18 cellular contexts compared by ENCODE assay signal in genomic region chr17:9925457-9925856, GRCh38. TPM values are rescaled to one million over a fixed set of nuclear protein-coding genes. Genes with fewer than 3 reads are reported as not detected.
"Had no signal": no experiment of that assay in that cellular context is flagged by ENCODE, and none has a peak within 500 bp of the region (broad histone marks: within the 10 kb centered on the region; RNA-seq: fewer than 3 reads in every experiment).

No MANE protein-coding gene starts in this region.

- H3K4me3 Mint-ChIP-seq: activated T-cell treated with anti-CD3 and anti-CD28 coated beads, Interleukin-2, amount 50 U/mL, for 72 hours; naive thymus-derived CD8-positive, alpha-beta T cell; stimulated activated naive B cell treated with anti-CD40 and anti-IgM and Interleukin-4, amounts not matched to agents 10 μg/mL and 1 μg/mL and 100 μg/mL, for 72 hours; T-helper 17 cell had no signal

- H3K9me3 Mint-ChIP-seq: activated naive CD4-positive, alpha-beta T cell treated with anti-CD3 and anti-CD28 coated beads, Interleukin-2, amount 50 U/mL, for 72 hours; activated T-cell treated with anti-CD3 and anti-CD28 coated beads, Interleukin-2, amount 50 U/mL, for 72 hours; naive thymus-derived CD8-positive, alpha-beta T cell; stimulated activated naive B cell treated with anti-CD40 and anti-IgM and Interleukin-4, amounts not matched to agents 10 μg/mL and 1 μg/mL and 100 μg/mL, for 72 hours had no signal

- H3K36me3 ChIP-seq: cardiac muscle cell had no signal

- H3K27ac Mint-ChIP-seq: activated T-cell treated with anti-CD3 and anti-CD28 coated beads, Interleukin-2, amount 50 U/mL, for 72 hours; stimulated activated naive B cell treated with anti-CD40 and anti-IgM and Interleukin-4, amounts not matched to agents 10 μg/mL and 1 μg/mL and 100 μg/mL, for 72 hours; T-helper 17 cell had no signal

- H3K27me3 ChIP-seq: cardiac muscle cell, spleen had no signal

- H3K4me1 Mint-ChIP-seq: T-helper 17 cell had no signal

- DNase-seq: activated CD4-positive, alpha-beta T cell treated with anti-CD3 and anti-CD28 coated beads, Interleukin-2, amount 50 U/mL, for 4 hours; activated effector memory CD4-positive, alpha-beta T cell treated with anti-CD3 and anti-CD28 coated beads, Interleukin-2, amount 50 U/mL, for 16 hours; kidney; left lung; spleen; stimulated activated CD4-positive, alpha-beta T cell treated with anti-CD3 and anti-CD28 coated beads, Interleukin-4, amount 100 ng/mL, for 4 hours; T-helper 17 cell; tibial artery had no signal

- H3K4me3 ChIP-seq: cardiac muscle cell, left lung, mucosa of descending colon, spleen, tibial artery had no signal

- H3K27ac ChIP-seq: cardiac muscle cell, left lung, spleen, tibial artery had no signal

- H3K4me1 ChIP-seq: left lung, tibial artery had no signal

- H3K9me3 ChIP-seq: left lung, mucosa of descending colon, spleen, tibial artery had no signal

- H3K27me3 Mint-ChIP-seq: naive thymus-derived CD8-positive, alpha-beta T cell; stimulated activated naive B cell treated with anti-CD40 and anti-IgM and Interleukin-4, amounts not matched to agents 10 μg/mL and 1 μg/mL and 100 μg/mL, for 72 hours had no signal

- H3K36me3 Mint-ChIP-seq: activated naive CD4-positive, alpha-beta T cell treated with anti-CD3 and anti-CD28 coated beads, Interleukin-2, amount 50 U/mL, for 72 hours; naive thymus-derived CD8-positive, alpha-beta T cell had no signal

RNA-seq across cellular contexts. Expression of gene RCVRN, which starts 20.4 kb away (rescaled TPM):
- total RNA-seq: activated CD8-positive, alpha-beta memory T cell treated with anti-CD3 and anti-CD28 coated beads for 36 hours; activated naive CD4-positive, alpha-beta T cell treated with anti-CD3 and anti-CD28 coated beads, Interleukin-2, amount 50 U/mL, for 72 hours; activated T-cell treated with anti-CD3 and anti-CD28 coated beads, Interleukin-2, amount 50 U/mL, for 72 hours; epithelial cell of proximal tubule; fibroblast of lung; kidney; naive thymus-derived CD8-positive, alpha-beta T cell; renal cortical epithelial cell; T-helper 17 cell had no signal
- polyA plus RNA-seq: cardiac muscle cell; fibroblast of lung; naive thymus-derived CD8-positive, alpha-beta T cell had no signal
